In genomic region chr5:421901-422300, GRCh38 we compare ENCODE assay signal across 14 cellular contexts. TPM values are rescaled to one million over a fixed set of nuclear protein-coding genes. Genes with fewer than 3 reads are reported as not detected.
DNase-seq lines count a peak whose midpoint lies in the region; ATAC-seq and TF ChIP-seq lines count a peak whose summit lies in the region.
"Had no signal": no experiment of that assay in that cellular context is flagged by ENCODE, and none has a peak within 500 bp of the region (broad histone marks: within the 10 kb centered on the region; RNA-seq: fewer than 3 reads in every experiment).

No MANE protein-coding gene starts in this region.

- peak overlapping the region; percentile 20 for H2BK15ac ChIP-seq in neuronal stem cell (ENCODE audit: low read length)

- H3K4me1 Mint-ChIP-seq in activated B cell treated with CpG ODN at 0.5 μM for 24 hours = peaks cover 16% of the 10 kb centered on the region
- H3K4me1 Mint-ChIP-seq: CD8-positive, alpha-beta memory T cell had no signal

- no CpG with 5 or more reads among the region's 13 CpGs for WGBS in neuronal stem cell (ENCODE audit: extremely low coverage in 2 of 2, insufficient read length in 2 of 2, insufficient replicate concordance in 1 of 2), 2 donors

- H4K91ac ChIP-seq in neuronal stem cell (ENCODE audit: low read depth, low read length, poor library complexity) = no peak overlapping the region

- H3K27ac Mint-ChIP-seq in activated B cell treated with CpG ODN at 0.5 μM for 24 hours = no peak overlapping the region
- H3K27ac Mint-ChIP-seq: GM23338 had no signal

- H3K27ac ChIP-seq in left ventricle myocardium inferior (replicated peaks) = no peak overlapping the region
- H3K27ac ChIP-seq in neuronal stem cell (replicated peaks; ENCODE audit: low read length) = no peak overlapping the region

- H3K36me3 ChIP-seq in left ventricle myocardium inferior (no peaks in the 10 kb centered on the region), neuronal stem cell (replicated peaks in 1 of 2; ENCODE audit: control insufficient read depth in 2 of 2, insufficient read depth in 2 of 2, low read length in 2 of 2) (no peaks in the 10 kb centered on the region)
- H3K36me3 ChIP-seq: BE2C had no signal

- CTCF ChIA-PET in activated B cell treated with CpG ODN at 0.5 μM for 24 hours (lab: Charles Lee) = no interaction called here

- H3K9me3 ChIP-seq in left ventricle myocardium inferior (replicated peaks) (no peaks in the 10 kb centered on the region), neuronal stem cell (replicated peaks in 1 of 2; ENCODE audit: control insufficient read depth in 2 of 2, insufficient read depth in 1 of 2, low read depth in 1 of 2, low read length in 2 of 2) (peaks cover 0 to 3% of the 10 kb centered on the region in 2 donors)
- H3K9me3 ChIP-seq: BE2C had no signal

- peaks cover 3% of the 10 kb centered on the region for H3K27me3 Mint-ChIP-seq in activated B cell treated with CpG ODN at 0.5 μM for 24 hours

- H2BK12ac ChIP-seq in neuronal stem cell (ENCODE audit: low read length) = no peak overlapping the region

- no peaks in the 10 kb centered on the region for H3K79me1 ChIP-seq in neuronal stem cell (ENCODE audit: low read depth, low read length)

- no peaks in the 10 kb centered on the region for H3K9me3 Mint-ChIP-seq in activated B cell treated with CpG ODN at 0.5 μM for 24 hours
- H3K9me3 Mint-ChIP-seq: CD8-positive, alpha-beta memory T cell; GM23338 had no signal

- H4K8ac ChIP-seq in neuronal stem cell (ENCODE audit: low read depth, low read length) = no peak overlapping the region

- POLR2A ChIA-PET in activated B cell treated with CpG ODN at 0.5 μM for 24 hours (lab: Charles Lee) = no interaction called here

- H3K14ac ChIP-seq in neuronal stem cell (ENCODE audit: low read length) = peak overlapping the region; percentile 17

- peaks cover 4% of the 10 kb centered on the region for H3K27me3 ChIP-seq in left ventricle myocardium inferior (ENCODE audit: low read depth)
- H3K27me3 ChIP-seq in neuronal stem cell (ENCODE audit: control insufficient read depth in 3 of 3, insufficient read depth in 3 of 3, low read depth in 1 of 3, low read length in 3 of 3) = no peaks in the 10 kb centered on the region
- H3K27me3 ChIP-seq: BE2C had no signal

- TF ChIP-seq CTCF in left ventricle myocardium inferior (IDR thresholded peaks at IDR 0.05; ENCODE audit: borderline replicate concordance) (no peak), activated B cell treated with CpG ODN at 0.5 μM for 24 hours (IDR thresholded peaks at IDR 0.05) (no peak)

- peak overlapping the region; percentile 25 for H3K18ac ChIP-seq in neuronal stem cell (ENCODE audit: low read length)

- no peak for ATAC-seq in activated B cell treated with CpG ODN at 0.5 μM for 24 hours (ENCODE audit: low read depth)

- no peak overlapping the region for H3K4ac ChIP-seq in neuronal stem cell (ENCODE audit: low read length)

- no peak overlapping the region for H3K9ac ChIP-seq in neuronal stem cell (ENCODE audit: low read depth, low read length, poor library complexity)

- peak overlapping the region; percentile 57 for H2AK5ac ChIP-seq in neuronal stem cell (ENCODE audit: low read depth, low read length)

- H3K4me1 ChIP-seq in left ventricle myocardium inferior = no peaks in the 10 kb centered on the region
- H3K4me1 ChIP-seq in neuronal stem cell (ENCODE audit: control insufficient read depth in 2 of 2, insufficient read depth in 1 of 2, low read depth in 1 of 2, low read length in 2 of 2) = peaks cover 5% of the 10 kb centered on the region in 2 donors
- H3K4me1 ChIP-seq: BE2C had no signal

- no peak overlapping the region for H2BK5ac ChIP-seq in neuronal stem cell (ENCODE audit: low read length)

- H3K23ac ChIP-seq in neuronal stem cell (ENCODE audit: low read depth, low read length, poor library complexity) = peak overlapping the region; percentile 74

- intact Hi-C loops in cardiac septum (cut with DNase I) = no loop called here
- intact Hi-C loops in left ventricle myocardium inferior (cut with micrococcal nuclease) = no loop called here
- intact Hi-C loops in activated B cell treated with CpG ODN at 0.5 μM for 24 hours (cut with micrococcal nuclease) = no loop called here

- no peak overlapping the region for H2AFZ ChIP-seq in neuronal stem cell (ENCODE audit: low read length)
- H2AFZ ChIP-seq: GM23338 had no signal

- no peak overlapping the region for H2BK120ac ChIP-seq in neuronal stem cell (ENCODE audit: low read depth, low read length)

- no peak overlapping the region for H3K4me2 ChIP-seq in neuronal stem cell (ENCODE audit: insufficient read depth, low read length, poor library complexity, severe bottlenecking)
- H3K4me2 ChIP-seq: GM23338 had no signal

- no peaks in the 10 kb centered on the region for H3K36me3 Mint-ChIP-seq in activated B cell treated with CpG ODN at 0.5 μM for 24 hours (ENCODE audit: low read depth)

- peak; percentile 75 for DNase-seq in cardiac septum (ENCODE audit: low spot score)
- no peak for DNase-seq in left ventricle myocardium inferior
- peak; percentile 4 for DNase-seq in activated B cell treated with CpG ODN at 0.5 μM for 24 hours
- DNase-seq in neuronal stem cell (ENCODE audit: low spot score) = no peak
- DNase-seq in NCI-H2196 (lab: John Stamatoyannopoulos, UW; ENCODE audit: unreplicated experiment) = no peak
- no peak for DNase-seq in NOMO-1 (lab: John Stamatoyannopoulos, UW; ENCODE audit: unreplicated experiment in 2 of 2)
- DNase-seq in dedifferentiated amniotic fluid mesenchymal stem cell (ENCODE audit: extremely low spot score) = no peak
- DNase-seq: BE2C; CD8-positive, alpha-beta memory T cell; MV-4-11; NCI-H1436; NCI-H2029 treated with DMSO at 0.1 percent for 48 hours; NCI-H510A treated with DMSO at 0.1 percent for 48 hours had no signal

- H3K4me3 Mint-ChIP-seq in activated B cell treated with CpG ODN at 0.5 μM for 24 hours = no peak overlapping the region
- H3K4me3 Mint-ChIP-seq: CD8-positive, alpha-beta memory T cell; GM23338 had no signal

- H3K4me3 ChIP-seq in left ventricle myocardium inferior = no peak overlapping the region
- no peak overlapping the region for H3K4me3 ChIP-seq in neuronal stem cell (ENCODE audit: low read length in 2 of 2)
- H3K4me3 ChIP-seq: GM23338 had no signal

RNA-seq across cellular contexts. Expression of gene EXOC3, which starts 21.1 kb away (rescaled TPM):
- total RNA-seq in cardiac septum = 42.9 TPM
- 46.2 TPM for total RNA-seq in left ventricle myocardium inferior
- total RNA-seq in activated B cell treated with CpG ODN at 0.5 μM for 24 hours = 75.9 and 79.6 TPM in 2 replicates
- polyA plus RNA-seq in neuronal stem cell (2013, experiment 1 of 2) = 18.9 TPM
- 18.7 TPM for polyA plus RNA-seq in neuronal stem cell (2013, experiment 2 of 2)

Comparison
In these comparisons a context has a peak if more than half of its experiments do, and no peak if none do; other contexts are left out.
1. DNase-seq: peak in cardiac septum (single experiment) and activated B cell treated with CpG ODN at 0.5 μM for 24 hours (single experiment); none in left ventricle myocardium inferior (single experiment), neuronal stem cell (single experiment), NCI-H2196 (single experiment), NOMO-1 (0 of 2) and dedifferentiated amniotic fluid mesenchymal stem cell (single experiment).